Comparison of ENCODE assay signal across 7 cellular contexts in the genomic region with DNA sequence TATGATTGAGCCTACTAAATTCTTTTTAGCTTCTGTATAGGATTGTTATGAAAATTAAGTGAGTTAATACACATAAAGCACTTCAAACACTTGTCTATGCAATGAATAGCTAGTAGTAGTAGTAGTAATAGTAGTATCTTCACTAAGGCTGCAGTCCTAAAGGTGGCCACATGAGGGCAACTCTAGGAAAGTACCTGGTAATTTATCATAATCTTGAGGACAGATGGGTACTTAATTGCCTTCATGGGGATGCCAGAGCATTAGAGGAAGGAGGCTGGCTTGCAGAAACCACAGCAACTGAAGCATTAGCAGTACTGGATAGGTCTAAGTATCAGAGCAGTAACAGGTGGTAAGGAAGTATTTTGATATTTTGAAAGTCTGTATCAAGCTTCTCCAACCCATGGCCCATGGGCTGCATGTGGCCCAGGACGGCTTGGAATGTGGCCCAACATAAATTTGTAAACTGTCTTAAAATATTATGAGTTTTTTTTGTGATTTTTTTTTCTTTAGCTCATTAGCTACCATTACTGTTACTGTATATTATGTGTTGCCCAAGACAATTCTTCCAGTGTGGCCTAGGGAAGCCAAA. TPM values are rescaled to one million over a fixed set of nuclear protein-coding genes. Genes with fewer than 3 reads are reported as not detected.
DNase-seq lines count a peak whose midpoint lies in the region; ATAC-seq, FAIRE-seq and TF ChIP-seq lines count a peak whose summit lies in the region.

No MANE protein-coding gene starts in this region.

- H3K9me3 Mint-ChIP-seq in mesothelial cell of epicardium, result no peaks in the 10 kb centered on the region

- peak; percentile 42 for ATAC-seq in HG03066 (IDR thresholded peaks at IDR 0.05; ENCODE audit: low read depth, unreplicated experiment)

- no peak for FAIRE-seq in urothelium cell line (lab: Jason Lieb, UNC)

- H3F3A ChIP-seq in SU-DHL-6 (ENCODE audit: insufficient read depth), result peaks cover 31% of the 10 kb centered on the region

- no peak overlapping the region for H3K4me2 ChIP-seq in SU-DHL-6 (ENCODE audit: low read depth, low read length, poor library complexity, severe bottlenecking)

- no peaks in the 10 kb centered on the region for H3K36me3 ChIP-seq in SU-DHL-6 (ENCODE audit: low read length)

- peaks cover 23% of the 10 kb centered on the region for H3K36me3 Mint-ChIP-seq in mesothelial cell of epicardium

- H3K4me3 ChIP-seq in GM12875 (ENCODE audit: low read depth, low read length), result no peak overlapping the region
- H3K4me3 ChIP-seq in SU-DHL-6 (ENCODE audit: insufficient read depth, low read length, poor library complexity, severe bottlenecking), result no peak overlapping the region
- no peak overlapping the region for H3K4me3 ChIP-seq in astrocyte of the cerebellum (ENCODE audit: low read depth, low read length)

- H3K27ac ChIP-seq in SU-DHL-6 (ENCODE audit: low read depth, low read length), result peak overlapping the region; percentile 92

- peaks cover 15% of the 10 kb centered on the region for H3K4me1 Mint-ChIP-seq in mesothelial cell of epicardium

- no peak overlapping the region for H3K4me3 Mint-ChIP-seq in mesothelial cell of epicardium

- in situ Hi-C loops in astrocyte of the cerebellum (cut with HindIII; ENCODE audit: low sequenced_read_pairs), result no loop called here

- TF ChIP-seq CTCF in GM12875 (IDR thresholded peaks at IDR 0.05; ENCODE audit: borderline replicate concordance, insufficient read depth, low read depth, low read length) (peak; percentile 56; the same call in 1 of the 2 replicates), SU-DHL-6 (IDR thresholded peaks at IDR 0.05; ENCODE audit: insufficient read depth, low read length, poor library complexity, severe bottlenecking) (peak; percentile 90), astrocyte of the cerebellum (IDR thresholded peaks at IDR 0.05; ENCODE audit: low read depth, low read length, missing control alignments) (peak; percentile 62), mesothelial cell of epicardium (IDR thresholded peaks at IDR 0.05; ENCODE audit: unreplicated experiment) (peak; percentile 55)

- no peaks in the 10 kb centered on the region for H3K79me2 ChIP-seq in SU-DHL-6 (ENCODE audit: insufficient read depth, low read length)

- no peak overlapping the region for H3K27ac Mint-ChIP-seq in mesothelial cell of epicardium

- H2AFZ ChIP-seq in SU-DHL-6 (ENCODE audit: low read depth, low read length, severe bottlenecking), result no peak overlapping the region

- DNase-seq in astrocyte of the cerebellum (ENCODE audit: low read depth) (no peak), mesothelial cell of epicardium (ENCODE audit: low spot score in 2 of 2, unreplicated experiment in 2 of 2) (no peak), urothelium cell line (ENCODE audit: low spot score) (peak; percentile 37), hepatic stellate cell (ENCODE audit: low spot score) (no peak)

- no peak overlapping the region for H3K9ac ChIP-seq in SU-DHL-6 (ENCODE audit: low read length)

- H3K9me2 ChIP-seq in SU-DHL-6 (replicated peaks; ENCODE audit: insufficient read depth, low read length), result no peaks in the 10 kb centered on the region

- no peaks in the 10 kb centered on the region for H3K27me3 ChIP-seq in SU-DHL-6 (ENCODE audit: low read length)

- no peaks in the 10 kb centered on the region for H3K9me3 ChIP-seq in SU-DHL-6 (ENCODE audit: insufficient read depth, low read length)

- H4K20me1 ChIP-seq in SU-DHL-6 (ENCODE audit: low read depth, low read length), result no peaks in the 10 kb centered on the region

- no peaks in the 10 kb centered on the region for H3K27me3 Mint-ChIP-seq in mesothelial cell of epicardium (ENCODE audit: low read depth)

RNA-seq across cellular contexts. Expression of a gene that starts 17.3 kb away (rescaled TPM):
- 12.1 to 13.4 TPM (median 13.3 TPM) in 3 replicates for total RNA-seq in mesothelial cell of epicardium

RNA-seq across cellular contexts. Expression of a gene that starts 17.4 kb away (rescaled TPM):
- total RNA-seq in mesothelial cell of epicardium, result 3.9 to 4.7 TPM (median 4.6 TPM) in 3 replicates
